Comparison of ENCODE assay signal across 1 cellular context in the genomic region with DNA sequence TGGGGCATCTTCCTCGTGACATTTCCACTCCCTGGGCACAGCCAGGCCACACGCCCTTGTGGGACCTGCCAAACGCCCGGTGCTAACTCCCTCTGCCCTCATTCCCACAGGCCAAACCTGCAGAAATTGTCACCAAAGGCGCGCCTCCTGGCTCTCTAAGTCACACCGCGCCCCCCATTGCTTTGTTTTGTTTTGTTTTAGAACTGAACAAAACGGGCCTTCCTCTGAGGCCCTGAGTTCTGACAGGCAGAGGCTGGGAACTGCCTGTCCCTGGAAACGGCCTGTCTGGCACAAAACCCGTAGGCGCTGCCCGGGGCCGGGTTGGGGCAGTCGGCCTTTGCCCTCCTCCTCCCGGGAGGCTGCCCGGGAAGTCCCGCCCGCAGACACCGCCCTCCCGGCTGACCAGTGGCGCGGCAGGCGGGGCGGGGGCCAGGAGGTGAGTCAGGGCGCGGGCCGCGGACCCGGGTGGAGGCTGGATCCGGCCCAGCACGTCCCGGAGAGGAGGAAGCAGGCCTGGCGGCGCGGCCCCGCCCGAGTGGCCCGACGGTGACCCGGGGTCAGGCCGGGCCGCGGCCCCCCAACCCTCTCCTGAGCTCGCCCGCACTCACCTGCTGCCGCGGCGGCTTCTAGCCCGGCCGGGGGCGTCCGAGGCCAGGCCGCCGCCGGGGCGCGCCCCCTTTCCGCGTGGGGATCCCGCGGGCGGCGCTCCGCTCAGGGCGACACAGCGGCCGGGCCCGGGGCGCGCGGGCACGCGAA.
TF ChIP-seq lines count a peak whose summit lies in the region.

No MANE protein-coding gene starts in this region.

TF ChIP-seq in K562, 482 proteins besides CTCF, POLR2A, EP300 and RAD21 (continued from another document):
- TF ChIP-seq, protein P1, sequence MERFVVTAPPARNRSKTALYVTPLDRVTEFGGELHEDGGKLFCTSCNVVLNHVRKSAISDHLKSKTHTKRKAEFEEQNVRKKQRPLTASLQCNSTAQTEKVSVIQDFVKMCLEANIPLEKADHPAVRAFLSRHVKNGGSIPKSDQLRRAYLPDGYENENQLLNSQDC (CRISPR knock-in tag; IDR thresholded peaks at IDR 0.05), result no peak
- TF ChIP-seq ZFX (CRISPR knock-in tag; IDR thresholded peaks at IDR 0.05), result peak; percentile 65
- peak; percentile 43; the same call in 1 of the 2 replicates for TF ChIP-seq ESRRA (IDR thresholded peaks at IDR 0.05; ENCODE audit: borderline replicate concordance, low read depth)
- TF ChIP-seq, protein P2, sequence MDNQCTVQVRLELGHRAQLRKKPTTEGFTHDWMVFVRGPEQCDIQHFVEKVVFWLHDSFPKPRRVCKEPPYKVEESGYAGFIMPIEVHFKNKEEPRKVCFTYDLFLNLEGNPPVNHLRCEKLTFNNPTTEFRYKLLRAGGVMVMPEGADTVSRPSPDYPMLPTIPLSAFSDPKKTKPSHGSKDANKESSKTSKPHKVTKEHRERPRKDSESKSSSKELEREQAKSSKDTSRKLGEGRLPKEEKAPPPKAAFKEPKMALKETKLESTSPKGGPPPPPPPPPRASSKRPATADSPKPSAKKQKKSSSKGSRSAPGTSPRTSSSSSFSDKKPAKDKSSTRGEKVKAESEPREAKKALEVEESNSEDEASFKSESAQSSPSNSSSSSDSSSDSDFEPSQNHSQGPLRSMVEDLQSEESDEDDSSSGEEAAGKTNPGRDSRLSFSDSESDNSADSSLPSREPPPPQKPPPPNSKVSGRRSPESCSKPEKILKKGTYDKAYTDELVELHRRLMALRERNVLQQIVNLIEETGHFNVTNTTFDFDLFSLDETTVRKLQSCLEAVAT (IDR thresholded peaks at IDR 0.05), result peak in 1 of 2 experiments; percentile 88; a peak in 2 of 4 replicates
- TF ChIP-seq NCOR1 (IDR thresholded peaks at IDR 0.05), result peak; percentile 22; the same call in 1 of the 2 replicates
- 0 out of 4 replicates have a peak, but pooled peaks of 1 of the 2 experiments have one; percentile 22 for TF ChIP-seq TEAD1 (CRISPR knock-in tag; IDR thresholded peaks at IDR 0.05)
- peak; percentile 79 for TF ChIP-seq RBFOX2 (IDR thresholded peaks at IDR 0.05; ENCODE audit: low read depth, low read length)
- TF ChIP-seq, protein P3, sequence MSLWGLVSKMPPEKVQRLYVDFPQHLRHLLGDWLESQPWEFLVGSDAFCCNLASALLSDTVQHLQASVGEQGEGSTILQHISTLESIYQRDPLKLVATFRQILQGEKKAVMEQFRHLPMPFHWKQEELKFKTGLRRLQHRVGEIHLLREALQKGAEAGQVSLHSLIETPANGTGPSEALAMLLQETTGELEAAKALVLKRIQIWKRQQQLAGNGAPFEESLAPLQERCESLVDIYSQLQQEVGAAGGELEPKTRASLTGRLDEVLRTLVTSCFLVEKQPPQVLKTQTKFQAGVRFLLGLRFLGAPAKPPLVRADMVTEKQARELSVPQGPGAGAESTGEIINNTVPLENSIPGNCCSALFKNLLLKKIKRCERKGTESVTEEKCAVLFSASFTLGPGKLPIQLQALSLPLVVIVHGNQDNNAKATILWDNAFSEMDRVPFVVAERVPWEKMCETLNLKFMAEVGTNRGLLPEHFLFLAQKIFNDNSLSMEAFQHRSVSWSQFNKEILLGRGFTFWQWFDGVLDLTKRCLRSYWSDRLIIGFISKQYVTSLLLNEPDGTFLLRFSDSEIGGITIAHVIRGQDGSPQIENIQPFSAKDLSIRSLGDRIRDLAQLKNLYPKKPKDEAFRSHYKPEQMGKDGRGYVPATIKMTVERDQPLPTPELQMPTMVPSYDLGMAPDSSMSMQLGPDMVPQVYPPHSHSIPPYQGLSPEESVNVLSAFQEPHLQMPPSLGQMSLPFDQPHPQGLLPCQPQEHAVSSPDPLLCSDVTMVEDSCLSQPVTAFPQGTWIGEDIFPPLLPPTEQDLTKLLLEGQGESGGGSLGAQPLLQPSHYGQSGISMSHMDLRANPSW (CRISPR knock-in tag; IDR thresholded peaks at IDR 0.05), result no peak
- TF ChIP-seq MBD2 (IDR thresholded peaks at IDR 0.05; ENCODE audit: borderline replicate concordance, low read depth), result no peak
- TF ChIP-seq RBBP5 (IDR thresholded peaks at IDR 0.05; ENCODE audit: borderline replicate concordance, insufficient read depth, low read length, poor library complexity, severe bottlenecking), result peak; percentile 51
- TF ChIP-seq JUND (IDR thresholded peaks at IDR 0.05; ENCODE audit: borderline replicate concordance, low read depth, low read length), result peak; percentile 72
- TF ChIP-seq JUND (tag; IDR thresholded peaks at IDR 0.05; ENCODE audit: borderline replicate concordance, low read depth, low read length), result peak; percentile 58; the same call in 1 of the 3 replicates
- TF ChIP-seq BHLHE40 (IDR thresholded peaks at IDR 0.05; ENCODE audit: low read length), result peak; percentile 29; the same call in 1 of the 2 replicates
- no peak for TF ChIP-seq CTBP1 (IDR thresholded peaks at IDR 0.05; ENCODE audit: borderline replicate concordance)
- TF ChIP-seq ARHGAP35 (IDR thresholded peaks at IDR 0.05; ENCODE audit: partially characterized antibody), result no peak
- TF ChIP-seq EP400 (IDR thresholded peaks at IDR 0.05), result peak; percentile 19; the same call in 1 of the 2 replicates
- TF ChIP-seq, protein P4, sequence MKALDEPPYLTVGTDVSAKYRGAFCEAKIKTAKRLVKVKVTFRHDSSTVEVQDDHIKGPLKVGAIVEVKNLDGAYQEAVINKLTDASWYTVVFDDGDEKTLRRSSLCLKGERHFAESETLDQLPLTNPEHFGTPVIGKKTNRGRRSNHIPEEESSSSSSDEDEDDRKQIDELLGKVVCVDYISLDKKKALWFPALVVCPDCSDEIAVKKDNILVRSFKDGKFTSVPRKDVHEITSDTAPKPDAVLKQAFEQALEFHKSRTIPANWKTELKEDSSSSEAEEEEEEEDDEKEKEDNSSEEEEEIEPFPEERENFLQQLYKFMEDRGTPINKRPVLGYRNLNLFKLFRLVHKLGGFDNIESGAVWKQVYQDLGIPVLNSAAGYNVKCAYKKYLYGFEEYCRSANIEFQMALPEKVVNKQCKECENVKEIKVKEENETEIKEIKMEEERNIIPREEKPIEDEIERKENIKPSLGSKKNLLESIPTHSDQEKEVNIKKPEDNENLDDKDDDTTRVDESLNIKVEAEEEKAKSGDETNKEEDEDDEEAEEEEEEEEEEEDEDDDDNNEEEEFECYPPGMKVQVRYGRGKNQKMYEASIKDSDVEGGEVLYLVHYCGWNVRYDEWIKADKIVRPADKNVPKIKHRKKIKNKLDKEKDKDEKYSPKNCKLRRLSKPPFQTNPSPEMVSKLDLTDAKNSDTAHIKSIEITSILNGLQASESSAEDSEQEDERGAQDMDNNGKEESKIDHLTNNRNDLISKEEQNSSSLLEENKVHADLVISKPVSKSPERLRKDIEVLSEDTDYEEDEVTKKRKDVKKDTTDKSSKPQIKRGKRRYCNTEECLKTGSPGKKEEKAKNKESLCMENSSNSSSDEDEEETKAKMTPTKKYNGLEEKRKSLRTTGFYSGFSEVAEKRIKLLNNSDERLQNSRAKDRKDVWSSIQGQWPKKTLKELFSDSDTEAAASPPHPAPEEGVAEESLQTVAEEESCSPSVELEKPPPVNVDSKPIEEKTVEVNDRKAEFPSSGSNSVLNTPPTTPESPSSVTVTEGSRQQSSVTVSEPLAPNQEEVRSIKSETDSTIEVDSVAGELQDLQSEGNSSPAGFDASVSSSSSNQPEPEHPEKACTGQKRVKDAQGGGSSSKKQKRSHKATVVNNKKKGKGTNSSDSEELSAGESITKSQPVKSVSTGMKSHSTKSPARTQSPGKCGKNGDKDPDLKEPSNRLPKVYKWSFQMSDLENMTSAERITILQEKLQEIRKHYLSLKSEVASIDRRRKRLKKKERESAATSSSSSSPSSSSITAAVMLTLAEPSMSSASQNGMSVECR (CRISPR knock-in tag; IDR thresholded peaks at IDR 0.05), result peak; percentile 52
- TF ChIP-seq GTF2E2 (tag; IDR thresholded peaks at IDR 0.05), result no peak
- TF ChIP-seq ZNF318 (IDR thresholded peaks at IDR 0.05; ENCODE audit: borderline replicate concordance in 1 of 2, low read depth in 1 of 2), result no peak
- peak; percentile 40 for TF ChIP-seq MTA3 (IDR thresholded peaks at IDR 0.05; ENCODE audit: borderline replicate concordance)
- 0 out of 2 replicates have a peak, but pooled peaks have one; percentile 51 for TF ChIP-seq KLF1 (tag; IDR thresholded peaks at IDR 0.05)
TF ChIP-seq in K562: peak in this region for 61.
